Comparison of ENCODE assay signal across 17 cellular contexts in genomic region chr7:93298671-93299070, GRCh38.
DNase-seq lines count a peak whose midpoint lies in the region; ATAC-seq and TF ChIP-seq lines count a peak whose summit lies in the region.
"Had no signal": no experiment of that assay in that cellular context is flagged by ENCODE, and none has a peak within 500 bp of the region (broad histone marks: within the 10 kb centered on the region; RNA-seq: fewer than 3 reads in every experiment).

No MANE protein-coding gene starts in this region.

- H3K4me3 ChIP-seq in AG09309 (ENCODE audit: control insufficient read depth, low read depth, low read length) (no peak overlapping the region), brain microvascular endothelial cell (ENCODE audit: low read depth, low read length) (no peak overlapping the region), foreskin fibroblast (ENCODE audit: low read depth in 1 of 2, low read length in 2 of 2) (no peak overlapping the region), right lobe of liver (no peak overlapping the region)
- H3K4me3 ChIP-seq: PC-9 had no signal

- peak overlapping the region; percentile 9; the same call in 1 of the 2 replicates for H3K27ac Mint-ChIP-seq in HFFc6

- no peaks in the 10 kb centered on the region for H3K4me1 ChIP-seq in right lobe of liver

- no peaks in the 10 kb centered on the region for H3K36me3 Mint-ChIP-seq in HFFc6 (ENCODE audit: low read depth)

- H3K4me1 Mint-ChIP-seq in HFFc6 (ENCODE audit: low read depth): peaks cover 18% of the 10 kb centered on the region

- no peak for ATAC-seq in Right ventricle myocardium inferior
- no peak for ATAC-seq in right lobe of liver

- no peak overlapping the region for H3K27ac ChIP-seq in brain microvascular endothelial cell
- H3K27ac ChIP-seq in right lobe of liver: no peak overlapping the region
- H3K27ac ChIP-seq: PC-9 had no signal

- DNase-seq in AG09309 (ENCODE audit: low read depth): peak; percentile 28
- peak; percentile 27 for DNase-seq in HFFc6
- peak; percentile 46 for DNase-seq in brain microvascular endothelial cell
- DNase-seq in foreskin fibroblast: peak; percentile 52 to 76
- no peak for DNase-seq in Right ventricle myocardium inferior (ENCODE audit: missing footprints)
- no peak for DNase-seq in right lobe of liver
- no peak for DNase-seq in ecto neural progenitor cell (ENCODE audit: low spot score)
- DNase-seq in HuH-7 (ENCODE audit: low spot score): no peak
- DNase-seq: 8988T, AML-193, Calu3, GOT3, NCI-H1105 treated with DMSO at 0.1 percent for 48 hours, NCI-H187 treated with DMSO at 0.1 percent for 48 hours, NCI-H446 treated with DMSO at 0.1 percent for 48 hours, NCI-H748 treated with DMSO at 0.1 percent for 48 hours, PC-9 had no signal

- H3K27me3 Mint-ChIP-seq in HFFc6 (ENCODE audit: insufficient read depth): peaks cover 2% of the 10 kb centered on the region; the same call in 1 of the 2 replicates

- in situ Hi-C loops in brain microvascular endothelial cell (cut with HindIII; ENCODE audit: low pct_ligation_motif_present, low sequenced_read_pairs): no loop called here

- no peaks in the 10 kb centered on the region for H3K9me3 ChIP-seq in right lobe of liver

- no peak for TF ChIP-seq CTCF in AG09309 (IDR thresholded peaks at IDR 0.05; ENCODE audit: control insufficient read depth, insufficient read depth, low read depth, low read length, missing control alignments)
- TF ChIP-seq CTCF in HFFc6 (IDR thresholded peaks at IDR 0.05): no peak
- no peak for TF ChIP-seq CTCF in brain microvascular endothelial cell (IDR thresholded peaks at IDR 0.05; ENCODE audit: low read depth, low read length, missing control alignments)
- TF ChIP-seq CTCF in foreskin fibroblast (IDR thresholded peaks at IDR 0.05; ENCODE audit: low read depth, low read length): no peak
- TF ChIP-seq CTCF in right lobe of liver (IDR thresholded peaks at IDR 0.05): no peak

- H3K36me3 ChIP-seq in brain microvascular endothelial cell (replicated peaks): no peaks in the 10 kb centered on the region
- H3K36me3 ChIP-seq in right lobe of liver: no peaks in the 10 kb centered on the region

- H3K27me3 ChIP-seq in brain microvascular endothelial cell (replicated peaks) (no peaks in the 10 kb centered on the region), right lobe of liver (no peaks in the 10 kb centered on the region)

- no peak for TF ChIP-seq POLR2A in right lobe of liver (IDR thresholded peaks at IDR 0.05)

- no peak overlapping the region for H3K4me3 Mint-ChIP-seq in HFFc6

- no peaks in the 10 kb centered on the region for H3K9me3 Mint-ChIP-seq in HFFc6

- WGBS in right lobe of liver (ENCODE audit: insufficient coverage, low coverage, low lambda C conversion rate, missing lambda C conversion rate): 91% methylated on average over 2 of the region's 2 CpGs

- intact Hi-C loops in Right ventricle myocardium inferior (cut with DNase I): no loop called here
- intact Hi-C loops in right lobe of liver (cut with DNase I): no loop called here

Comparison
In these comparisons a context has a peak if more than half of its experiments do, and no peak if none do; other contexts are left out.
1. DNase-seq: peak in AG09309 (single experiment), HFFc6 (single experiment), brain microvascular endothelial cell (single experiment) and foreskin fibroblast (2 of 2); none in Right ventricle myocardium inferior (single experiment), right lobe of liver (0 of 3), ecto neural progenitor cell (single experiment) and HuH-7 (single experiment).